In genomic region chr6:46848684-46849360, GRCh38 we compare ENCODE assay signal across 8 cellular contexts. TPM values are rescaled to one million over a fixed set of nuclear protein-coding genes. Genes with fewer than 3 reads are reported as not detected.
DNase-seq lines count a peak whose midpoint lies in the region; ATAC-seq and TF ChIP-seq lines count a peak whose summit lies in the region.

No MANE protein-coding gene starts in this region.

- peak; percentile 93 for TF ChIP-seq CTCF in AG04450 (IDR thresholded peaks at IDR 0.05; ENCODE audit: low read depth, low read length)
- peak in 1 of 3 donors; percentile 87 for TF ChIP-seq CTCF in lower leg skin (IDR thresholded peaks at IDR 0.05)

- CTCF ChIA-PET in AG04450 (lab: Charles Lee): interaction anchor here (0.6 to 3.1 kb wide), 27 partner anchors 10 to 830 kb away, joined by 3 to 33 read pairs (median 4); partner anchors contain the start of gene ADGRF1

- H3K9me3 ChIP-seq in AG04450 (ENCODE audit: control insufficient read depth, insufficient read depth, low read length): no peaks in the 10 kb centered on the region

- POLR2A ChIA-PET in AG04450 (lab: Yijun Ruan, JAX): interaction anchor here (0.5 kb wide), 1 partner anchor 896 kb away, joined by 3 read pairs; no protein-coding TSS in a partner anchor

- H3K27me3 ChIP-seq in AG04450 (ENCODE audit: control insufficient read depth, insufficient read depth, low read length): peaks cover 5% of the 10 kb centered on the region

- intact Hi-C loops in lower leg skin (cut with DNase I; ENCODE audit: low total_unique reads): loop anchor here (10.0 kb wide), 1 partner anchor 196 kb away; the partner anchor contains the start of gene ADGRF1

- H3K4me3 ChIP-seq in AG04450 (ENCODE audit: low read depth, low read length): peak overlapping the region; percentile 17; the same call in 1 of the 2 replicates
- no peak overlapping the region for H3K4me3 ChIP-seq in lower leg skin (ENCODE audit: low read depth, poor library complexity, severe bottlenecking)

- DNase-seq in AG04450 (ENCODE audit: low read depth, low spot score): peak; percentile 10
- DNase-seq in NCI-H510A treated with DMSO at 0.1 percent for 48 hours (lab: John Stamatoyannopoulos, UW): peak; percentile 89
- peak; percentile 11 to 18 for DNase-seq in activated CD4-positive, alpha-beta T cell treated with anti-CD3 and anti-CD28 coated beads, Interleukin-2, amount 50 U/mL, for 4 hours
- DNase-seq in ecto neural progenitor cell (ENCODE audit: low spot score): peak; percentile 92
- DNase-seq in lower leg skin (ENCODE audit: low spot score in 2 of 2): peak; percentile 71 to 97
- peak in 2 of 3 donors; percentile 13 to 50 for DNase-seq in stimulated activated CD4-positive, alpha-beta T cell treated with anti-CD3 and anti-CD28 coated beads, TNF-alpha, amount 100 ng/mL, for 1 hour (ENCODE audit: low read depth in 3 of 3, low spot score in 1 of 3)

- H3K27ac ChIP-seq in AG04450 (ENCODE audit: low read depth, low read length): no peak overlapping the region

- TF ChIP-seq POLR2A in lower leg skin (IDR thresholded peaks at IDR 0.05): no peak

- ATAC-seq in GM18861 (IDR thresholded peaks at IDR 0.05; ENCODE audit: unreplicated experiment): peak; percentile 60
- ATAC-seq in HG03139 (IDR thresholded peaks at IDR 0.05; ENCODE audit: unreplicated experiment): peak; percentile 90

- 6 to 7% methylated on average over 25 of the region's 25 CpGs for WGBS in lower leg skin, 2 donors

RNA-seq across cellular contexts. Expression of gene MEP1A, which starts 55.6 kb away (rescaled TPM):
- not detected in 2 replicates for polyA plus RNA-seq in AG04450 (2011; rRNA removed)
- polyA minus RNA-seq in AG04450 (2011; rRNA and poly(A)+ RNA removed): not detected in 2 replicates
- total RNA-seq in lower leg skin: not detected

Comparison
In these comparisons a context has a peak if more than half of its experiments do, and no peak if none do; other contexts are left out.
1. DNase-seq: peak in every context shown above with its lines; median percentile 92 in ecto neural progenitor cell; 89 in NCI-H510A treated with DMSO at 0.1 percent for 48 hours; 84 in lower leg skin; 32 in stimulated activated CD4-positive, alpha-beta T cell treated with anti-CD3 and anti-CD28 coated beads, TNF-alpha, amount 100 ng/mL, for 1 hour; 14 in activated CD4-positive, alpha-beta T cell treated with anti-CD3 and anti-CD28 coated beads, Interleukin-2, amount 50 U/mL, for 4 hours; 10 in AG04450.